In the genomic region with DNA sequence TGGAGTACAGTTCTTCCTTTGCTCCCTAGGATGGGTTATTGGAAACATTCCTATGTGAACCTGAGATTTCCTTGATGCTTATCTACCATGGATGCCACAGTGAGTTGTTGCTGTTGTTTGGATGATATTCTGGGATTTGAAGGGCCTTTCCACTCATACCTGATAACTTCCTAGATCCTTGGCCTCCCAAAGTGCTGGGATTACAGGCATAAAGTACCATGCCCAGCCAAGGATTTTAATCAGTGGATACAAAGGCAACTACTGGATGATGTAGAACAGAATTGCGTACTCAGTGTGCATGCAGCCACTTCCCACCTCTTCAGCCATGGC, we compare ENCODE assay signal across 17 cellular contexts. TPM values are rescaled to one million over a fixed set of nuclear protein-coding genes. Genes with fewer than 3 reads are reported as not detected.
A peak's percentile ranks its signal among the peaks of the same experiment; 100 is the strongest.
DNase-seq lines count a peak whose midpoint lies in the region; ATAC-seq and TF ChIP-seq lines count a peak whose summit lies in the region.
"Had no signal": no experiment of that assay in that cellular context is flagged by ENCODE, and none has a peak within 500 bp of the region (broad histone marks: within the 10 kb centered on the region; RNA-seq: fewer than 3 reads in every experiment).

No MANE protein-coding gene starts in this region.

- H2AFZ ChIP-seq in H9 (ENCODE audit: low read length): no peak overlapping the region

- H4K91ac ChIP-seq in H9 (ENCODE audit: insufficient read length, low read depth, low read length): no peak overlapping the region

- H2BK120ac ChIP-seq in H9 (ENCODE audit: low read depth, low read length, poor library complexity, severe bottlenecking) (no peak overlapping the region), mesendoderm (ENCODE audit: low read depth, low read length) (no peak overlapping the region)

- TF ChIP-seq CTCF in C4-2B (conservative IDR thresholded peaks at IDR 0.05) (no peak), H9 (conservative IDR thresholded peaks at IDR 0.05) (no peak), osteocyte (IDR thresholded peaks at IDR 0.05) (no peak)

- H3K4me2 ChIP-seq in H9 (ENCODE audit: insufficient read depth, insufficient read length, low read length) (no peak overlapping the region), mesendoderm (ENCODE audit: low read length) (peak overlapping the region; percentile 14)

- H2BK5ac ChIP-seq in H9 (ENCODE audit: insufficient read length, low read length) (no peak overlapping the region), mesendoderm (ENCODE audit: low read length) (peak overlapping the region; percentile 37)

- H3K79me2 ChIP-seq in H9 (ENCODE audit: insufficient read depth, low read length) (no peaks in the 10 kb centered on the region), mesendoderm (ENCODE audit: control insufficient read depth, insufficient read depth, low read length) (no peaks in the 10 kb centered on the region)

- no peaks in the 10 kb centered on the region for H3K9me3 ChIP-seq in H9 (ENCODE audit: control insufficient read depth, low read depth, low read length)
- H3K9me3 ChIP-seq: esophagus squamous epithelium had no signal

- H3K56ac ChIP-seq in H9 (ENCODE audit: insufficient read length, low read depth, low read length) (no peak overlapping the region), mesendoderm (ENCODE audit: low read length) (peak overlapping the region; percentile 72)

- H3K4me1 Mint-ChIP-seq in H9: peaks cover 19 to 30% of the 10 kb centered on the region in 2 experiments
- peaks cover 59% of the 10 kb centered on the region for H3K4me1 Mint-ChIP-seq in activated T-helper 17 cell treated with anti-CD3 and anti-CD28 coated beads, Interleukin-2, amount 50 U/mL, for 72 hours
- no peaks in the 10 kb centered on the region for H3K4me1 Mint-ChIP-seq in osteocyte (ENCODE audit: unreplicated experiment)

- 0 out of 5 replicates have a peak, but pooled peaks cover 0 to 3% of the 10 kb centered on the region in 2 experiments for H3K9me3 Mint-ChIP-seq in H9
- no peaks in the 10 kb centered on the region for H3K9me3 Mint-ChIP-seq in activated T-helper 17 cell treated with anti-CD3 and anti-CD28 coated beads, Interleukin-2, amount 50 U/mL, for 72 hours
- peaks cover 5% of the 10 kb centered on the region for H3K9me3 Mint-ChIP-seq in osteocyte (ENCODE audit: unreplicated experiment)
- H3K9me3 Mint-ChIP-seq: natural killer cell treated with Interleukin-12 subunit alpha and Interleukin-12 subunit beta and Interleukin-15 and Interleukin-18, amount 100 ng/mL, for 72 hours had no signal

- H3K18ac ChIP-seq in H9 (ENCODE audit: insufficient read length, low read depth, low read length) (peak overlapping the region; percentile 40), mesendoderm (ENCODE audit: low read length) (no peak overlapping the region)

- H3K27me3 ChIP-seq in H9 (ENCODE audit: insufficient read depth, low read length) (no peaks in the 10 kb centered on the region), mesendoderm (ENCODE audit: insufficient read depth, low read length, poor library complexity) (no peaks in the 10 kb centered on the region)

- H3K4me3 ChIP-seq in mesendoderm (ENCODE audit: low read length): no peak overlapping the region
- H3K4me3 ChIP-seq: esophagus squamous epithelium, gastroesophageal sphincter, tibial artery had no signal

- no peak overlapping the region for H3T11ph ChIP-seq in H9 (ENCODE audit: low read length)

- H4K20me1 ChIP-seq in H9 (ENCODE audit: control insufficient read depth, insufficient read depth, insufficient read length): no peaks in the 10 kb centered on the region

- H3K4me1 ChIP-seq in H9 (ENCODE audit: insufficient read depth, low read length): peaks cover 7% of the 10 kb centered on the region
- H3K4me1 ChIP-seq in mesendoderm (ENCODE audit: control insufficient read depth, low read depth, low read length): peaks cover 17% of the 10 kb centered on the region
- H3K4me1 ChIP-seq: tibial artery had no signal

- H3K14ac ChIP-seq in H9 (ENCODE audit: insufficient read depth, low read length): no peak overlapping the region

- DNase-seq in H9 (no peak), mesendoderm (no peak), HUDEP-2 (lab: John Stamatoyannopoulos, UW; ENCODE audit: unreplicated experiment in 76 of 76) (no peak), osteocyte (ENCODE audit: extremely low spot score, unreplicated experiment) (no peak)
- DNase-seq: activated CD4-positive, CD25-positive, alpha-beta regulatory T cell treated with anti-CD3 and anti-CD28 coated beads, Interleukin-2, amount 50 U/mL, for 72 hours; activated naive CD4-positive, alpha-beta T cell; effector CD4-positive, alpha-beta T cell; esophagus squamous epithelium; stimulated activated naive CD4-positive, alpha-beta T cell; tibial artery had no signal

- H3K27me3 Mint-ChIP-seq in H9 (ENCODE audit: low read depth) (no peaks in the 10 kb centered on the region; the same call in 1 of the 2 replicates), osteocyte (ENCODE audit: unreplicated experiment) (peaks cover 34% of the 10 kb centered on the region)
- no peaks in the 10 kb centered on the region for H3K27me3 Mint-ChIP-seq in activated T-helper 17 cell treated with anti-CD3 and anti-CD28 coated beads, Interleukin-2, amount 50 U/mL, for 72 hours
- H3K27me3 Mint-ChIP-seq: natural killer cell treated with Interleukin-12 subunit alpha and Interleukin-12 subunit beta and Interleukin-15 and Interleukin-18, amount 100 ng/mL, for 72 hours had no signal

- H4K5ac ChIP-seq in H9 (ENCODE audit: insufficient read length, low read depth, low read length) (no peak overlapping the region), mesendoderm (ENCODE audit: low read length) (no peak overlapping the region)

- peak overlapping the region; percentile 45; the same call in 1 of the 2 replicates for H3K27ac ChIP-seq in C4-2B
- no peak overlapping the region for H3K27ac ChIP-seq in H9 (ENCODE audit: insufficient read length, low read depth, low read length)
- H3K27ac ChIP-seq in mesendoderm (ENCODE audit: low read depth, low read length): no peak overlapping the region
- H3K27ac ChIP-seq: esophagus squamous epithelium, gastroesophageal sphincter, RWPE1, tibial artery had no signal

- no peak overlapping the region for H2BK20ac ChIP-seq in H9 (ENCODE audit: low read depth, low read length, poor library complexity, severe bottlenecking)

- no peaks in the 10 kb centered on the region for H3K79me1 ChIP-seq in H9 (ENCODE audit: insufficient read depth, low read depth, low read length, poor library complexity, severe bottlenecking)
- peaks cover 2% of the 10 kb centered on the region for H3K79me1 ChIP-seq in mesendoderm (ENCODE audit: low read length)

- no peak overlapping the region for H3K4me3 Mint-ChIP-seq in H9
- peak overlapping the region; percentile 74 for H3K4me3 Mint-ChIP-seq in activated T-helper 17 cell treated with anti-CD3 and anti-CD28 coated beads, Interleukin-2, amount 50 U/mL, for 72 hours
- H3K4me3 Mint-ChIP-seq in osteocyte (ENCODE audit: unreplicated experiment): no peak overlapping the region
- H3K4me3 Mint-ChIP-seq: natural killer cell treated with Interleukin-12 subunit alpha and Interleukin-12 subunit beta and Interleukin-15 and Interleukin-18, amount 100 ng/mL, for 72 hours had no signal

- H3K9ac ChIP-seq in H9 (ENCODE audit: extremely low read depth, insufficient read length, low read length): no peak overlapping the region
- no peak overlapping the region for H3K9ac ChIP-seq in mesendoderm (ENCODE audit: low read length)

- no peak overlapping the region for H3K27ac Mint-ChIP-seq in H9
- H3K27ac Mint-ChIP-seq in activated T-helper 17 cell treated with anti-CD3 and anti-CD28 coated beads, Interleukin-2, amount 50 U/mL, for 72 hours: peak overlapping the region; percentile 30
- no peak overlapping the region for H3K27ac Mint-ChIP-seq in osteocyte (ENCODE audit: unreplicated experiment)
- H3K27ac Mint-ChIP-seq: natural killer cell treated with Interleukin-12 subunit alpha and Interleukin-12 subunit beta and Interleukin-15 and Interleukin-18, amount 100 ng/mL, for 72 hours had no signal

- no peaks in the 10 kb centered on the region for H3K36me3 ChIP-seq in mesendoderm (ENCODE audit: control insufficient read depth, insufficient read depth, low read length)
- H3K36me3 ChIP-seq: esophagus squamous epithelium, gastroesophageal sphincter, tibial artery had no signal

- H4K8ac ChIP-seq in H9 (replicated peaks; ENCODE audit: insufficient read length, low read depth, low read length): no peak overlapping the region
- no peak overlapping the region for H4K8ac ChIP-seq in mesendoderm (ENCODE audit: low read depth, low read length)

- H2BK15ac ChIP-seq in H9 (ENCODE audit: low read depth, low read length) (no peak overlapping the region), mesendoderm (replicated peaks; ENCODE audit: low read depth) (no peak overlapping the region)

- ATAC-seq in activated T-helper 17 cell treated with anti-CD3 and anti-CD28 coated beads, Interleukin-2, amount 50 U/mL, for 72 hours (replicated peaks): no peak
- no peak for ATAC-seq in HG03354 (IDR thresholded peaks at IDR 0.05; ENCODE audit: poor library complexity, severe bottlenecking, unreplicated experiment)
- ATAC-seq in HG02763 (IDR thresholded peaks at IDR 0.05; ENCODE audit: unreplicated experiment): no peak
- ATAC-seq: gastroesophageal sphincter; natural killer cell treated with Interleukin-12 subunit alpha and Interleukin-12 subunit beta and Interleukin-15 and Interleukin-18, amount 100 ng/mL, for 72 hours had no signal

- H3K36me3 Mint-ChIP-seq in H9 (ENCODE audit: insufficient read depth in 1 of 3, low read depth in 3 of 3): peaks cover 0 to 2% (median 0%) of the 10 kb centered on the region in 3 experiments; a peak in 2 of 7 replicates
- H3K36me3 Mint-ChIP-seq in activated T-helper 17 cell treated with anti-CD3 and anti-CD28 coated beads, Interleukin-2, amount 50 U/mL, for 72 hours (ENCODE audit: low read depth): peaks cover 98% of the 10 kb centered on the region
- no peaks in the 10 kb centered on the region for H3K36me3 Mint-ChIP-seq in osteocyte (ENCODE audit: unreplicated experiment)

- no peak overlapping the region for H2BK12ac ChIP-seq in H9 (ENCODE audit: insufficient read length, low read depth, low read length)

- no peak overlapping the region for H2AK5ac ChIP-seq in H9 (ENCODE audit: insufficient read length, low read length)
- H2AK5ac ChIP-seq in mesendoderm (ENCODE audit: low read length): peak overlapping the region; percentile 53

- H3K4ac ChIP-seq in H9 (ENCODE audit: low read depth, low read length) (no peak overlapping the region), mesendoderm (ENCODE audit: low read depth, low read length) (no peak overlapping the region)

- H3K23me2 ChIP-seq in H9 (ENCODE audit: insufficient read length, low read depth, low read length, poor library complexity, severe bottlenecking): no peaks in the 10 kb centered on the region

- H3K23ac ChIP-seq in H9 (ENCODE audit: insufficient read length, low read depth, low read length): no peak overlapping the region
- no peak overlapping the region for H3K23ac ChIP-seq in mesendoderm (ENCODE audit: low read length)

- no CpG with 5 or more reads among the region's 1 CpG for WGBS in H9 (ENCODE audit: extremely low coverage, insufficient read length, low lambda C conversion rate)
- WGBS in mesendoderm (ENCODE audit: extremely low coverage, insufficient coverage, low lambda C conversion rate): no CpG with 5 or more reads among the region's 1 CpG

RNA-seq across cellular contexts. Expression of gene PPP1R16B, which starts 20.0 kb away (rescaled TPM):
- total RNA-seq in H9 (2021) (8.2 TPM in 2 replicates), osteocyte (not detected in 2 replicates)
- total RNA-seq in activated T-helper 17 cell treated with anti-CD3 and anti-CD28 coated beads, Interleukin-2, amount 50 U/mL, for 72 hours: 10 to 100 TPM; 77.2 to 79.5 TPM
- polyA plus RNA-seq in mesendoderm (2013, experiment 1 of 2): 6.2 TPM
- 6.4 TPM for polyA plus RNA-seq in mesendoderm (2013, experiment 2 of 2)
